Comparison of ENCODE assay signal across 1 cellular context in genomic region chr6:138403801-138404665, GRCh38.
TF ChIP-seq lines count a peak whose summit lies in the region.

A gene with protein sequence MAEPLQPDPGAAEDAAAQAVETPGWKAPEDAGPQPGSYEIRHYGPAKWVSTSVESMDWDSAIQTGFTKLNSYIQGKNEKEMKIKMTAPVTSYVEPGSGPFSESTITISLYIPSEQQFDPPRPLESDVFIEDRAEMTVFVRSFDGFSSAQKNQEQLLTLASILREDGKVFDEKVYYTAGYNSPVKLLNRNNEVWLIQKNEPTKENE (plus strand): TSS chr6:138404223. CDS start chr6:138404496, 273 bp downstream.

TF ChIP-seq in HepG2, 621 proteins besides CTCF, POLR2A, EP300 and RAD21 (continued from another document and continues in another):
- peak; percentile 86 for TF ChIP-seq ZNF691 (CRISPR knock-in tag; IDR thresholded peaks at IDR 0.05; ENCODE audit: borderline replicate concordance, low read depth)
- TF ChIP-seq TBP (CRISPR knock-in tag; IDR thresholded peaks at IDR 0.05), result 0 out of 2 replicates have a peak, but pooled peaks have one; percentile 84
- TF ChIP-seq ELF1 (CRISPR knock-in tag; IDR thresholded peaks at IDR 0.05), result peak; percentile 90
- TF ChIP-seq, protein P1, sequence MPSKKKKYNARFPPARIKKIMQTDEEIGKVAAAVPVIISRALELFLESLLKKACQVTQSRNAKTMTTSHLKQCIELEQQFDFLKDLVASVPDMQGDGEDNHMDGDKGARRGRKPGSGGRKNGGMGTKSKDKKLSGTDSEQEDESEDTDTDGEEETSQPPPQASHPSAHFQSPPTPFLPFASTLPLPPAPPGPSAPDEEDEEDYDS (CRISPR knock-in tag; IDR thresholded peaks at IDR 0.05), result peak; percentile 87
- TF ChIP-seq, protein P2, sequence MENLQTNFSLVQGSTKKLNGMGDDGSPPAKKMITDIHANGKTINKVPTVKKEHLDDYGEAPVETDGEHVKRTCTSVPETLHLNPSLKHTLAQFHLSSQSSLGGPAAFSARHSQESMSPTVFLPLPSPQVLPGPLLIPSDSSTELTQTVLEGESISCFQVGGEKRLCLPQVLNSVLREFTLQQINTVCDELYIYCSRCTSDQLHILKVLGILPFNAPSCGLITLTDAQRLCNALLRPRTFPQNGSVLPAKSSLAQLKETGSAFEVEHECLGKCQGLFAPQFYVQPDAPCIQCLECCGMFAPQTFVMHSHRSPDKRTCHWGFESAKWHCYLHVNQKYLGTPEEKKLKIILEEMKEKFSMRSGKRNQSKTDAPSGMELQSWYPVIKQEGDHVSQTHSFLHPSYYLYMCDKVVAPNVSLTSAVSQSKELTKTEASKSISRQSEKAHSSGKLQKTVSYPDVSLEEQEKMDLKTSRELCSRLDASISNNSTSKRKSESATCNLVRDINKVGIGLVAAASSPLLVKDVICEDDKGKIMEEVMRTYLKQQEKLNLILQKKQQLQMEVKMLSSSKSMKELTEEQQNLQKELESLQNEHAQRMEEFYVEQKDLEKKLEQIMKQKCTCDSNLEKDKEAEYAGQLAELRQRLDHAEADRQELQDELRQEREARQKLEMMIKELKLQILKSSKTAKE (CRISPR knock-in tag; IDR thresholded peaks at IDR 0.05; ENCODE audit: borderline replicate concordance), result peak; percentile 68; the same call in 1 of the 2 replicates
- no peak for TF ChIP-seq ZMYM2 (CRISPR knock-in tag; IDR thresholded peaks at IDR 0.05)
- no peak for TF ChIP-seq CCAR2 (optimal IDR thresholded peaks at IDR 0.05; ENCODE audit: low read depth, low read length)
- TF ChIP-seq, protein P3, sequence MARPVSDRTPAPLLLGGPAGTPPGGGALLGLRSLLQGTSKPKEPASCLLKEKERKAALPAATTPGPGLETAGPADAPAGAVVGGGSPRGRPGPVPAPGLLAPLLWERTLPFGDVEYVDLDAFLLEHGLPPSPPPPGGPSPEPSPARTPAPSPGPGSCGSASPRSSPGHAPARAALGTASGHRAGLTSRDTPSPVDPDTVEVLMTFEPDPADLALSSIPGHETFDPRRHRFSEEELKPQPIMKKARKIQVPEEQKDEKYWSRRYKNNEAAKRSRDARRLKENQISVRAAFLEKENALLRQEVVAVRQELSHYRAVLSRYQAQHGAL (CRISPR knock-in tag; IDR thresholded peaks at IDR 0.05; ENCODE audit: not compliant biosample characterization), result no peak
- TF ChIP-seq TOE1 (CRISPR knock-in tag; IDR thresholded peaks at IDR 0.05), result no peak
- TF ChIP-seq ZNF766 (CRISPR knock-in tag; IDR thresholded peaks at IDR 0.05; ENCODE audit: borderline replicate concordance), result peak; percentile 62; the same call in 1 of the 2 replicates
- TF ChIP-seq ZNF260 (CRISPR knock-in tag; IDR thresholded peaks at IDR 0.05; ENCODE audit: borderline replicate concordance, low read depth), result no peak
- no peak for TF ChIP-seq ZNF318 (CRISPR knock-in tag; IDR thresholded peaks at IDR 0.05)
- no peak for TF ChIP-seq ZSCAN30 (CRISPR knock-in tag; IDR thresholded peaks at IDR 0.05)
- TF ChIP-seq SATB2 (CRISPR knock-in tag; IDR thresholded peaks at IDR 0.05), result 0 out of 2 replicates have a peak, but pooled peaks have one; percentile 36
- no peak for TF ChIP-seq NBN (conservative IDR thresholded peaks at IDR 0.05)
- TF ChIP-seq ZNF121 (CRISPR knock-in tag; IDR thresholded peaks at IDR 0.05), result peak; percentile 76
- no peak for TF ChIP-seq NFE2L1 (CRISPR knock-in tag; IDR thresholded peaks at IDR 0.05; ENCODE audit: borderline replicate concordance)
- peak; percentile 44; the same call in 1 of the 2 replicates for TF ChIP-seq DR1 (CRISPR knock-in tag; IDR thresholded peaks at IDR 0.05)
- peak; percentile 70 for TF ChIP-seq GABPA (IDR thresholded peaks at IDR 0.05; ENCODE audit: low read depth, low read length)
- TF ChIP-seq GABPA (CRISPR knock-in tag; IDR thresholded peaks at IDR 0.05; ENCODE audit: low read depth), result peak; percentile 88
- peak; percentile 86 for TF ChIP-seq HDAC1 (CRISPR knock-in tag; IDR thresholded peaks at IDR 0.05)
- no peak for TF ChIP-seq ZNF253 (CRISPR knock-in tag; IDR thresholded peaks at IDR 0.05; ENCODE audit: borderline replicate concordance)
- peak; percentile 95 for TF ChIP-seq CSRNP1 (CRISPR knock-in tag; IDR thresholded peaks at IDR 0.05)
- peak; percentile 81; the same call in 1 of the 2 replicates for TF ChIP-seq ZNF773 (CRISPR knock-in tag; IDR thresholded peaks at IDR 0.05; ENCODE audit: borderline replicate concordance)
- TF ChIP-seq ZNF576 (CRISPR knock-in tag; IDR thresholded peaks at IDR 0.05), result peak; percentile 95
- TF ChIP-seq ONECUT2 (CRISPR knock-in tag; IDR thresholded peaks at IDR 0.05), result peak; percentile 18; the same call in 1 of the 2 replicates
- peak; percentile 93 for TF ChIP-seq ZFX (CRISPR knock-in tag; IDR thresholded peaks at IDR 0.05; ENCODE audit: low read depth)
- no peak for TF ChIP-seq ZNF335 (CRISPR knock-in tag; IDR thresholded peaks at IDR 0.05)
- no peak; the same call in 1 of the 2 replicates for TF ChIP-seq YEATS2 (CRISPR knock-in tag; IDR thresholded peaks at IDR 0.05; ENCODE audit: borderline replicate concordance)
- TF ChIP-seq TCF12 (IDR thresholded peaks at IDR 0.05), result no peak
- peak; percentile 46 for TF ChIP-seq TCF12 (CRISPR knock-in tag; IDR thresholded peaks at IDR 0.05)
- TF ChIP-seq MBNL3 (CRISPR knock-in tag; conservative IDR thresholded peaks at IDR 0.05), result no peak
- no peak for TF ChIP-seq NCOA5 (CRISPR knock-in tag; IDR thresholded peaks at IDR 0.05)
- peak; percentile 90 for TF ChIP-seq ZNF343 (CRISPR knock-in tag; IDR thresholded peaks at IDR 0.05)
- TF ChIP-seq ARNT2 (CRISPR knock-in tag; IDR thresholded peaks at IDR 0.05; ENCODE audit: low read depth), result peak; percentile 84; the same call in 1 of the 2 replicates
- no peak for TF ChIP-seq HNF4G (IDR thresholded peaks at IDR 0.05; ENCODE audit: borderline replicate concordance, low read depth, low read length)
- TF ChIP-seq HNF4G (CRISPR knock-in tag; IDR thresholded peaks at IDR 0.05; ENCODE audit: borderline replicate concordance, low read depth), result peak; percentile 51
- TF ChIP-seq SIN3A (IDR thresholded peaks at IDR 0.05; ENCODE audit: borderline replicate concordance, low read depth, low read length), result peak; percentile 67; the same call in 1 of the 2 replicates
- TF ChIP-seq SIN3B (IDR thresholded peaks at IDR 0.05; ENCODE audit: low read length), result no peak; the same call in 1 of the 2 replicates
- peak; percentile 70 for TF ChIP-seq ZBTB14 (CRISPR knock-in tag; IDR thresholded peaks at IDR 0.05)
- TF ChIP-seq, protein P4, sequence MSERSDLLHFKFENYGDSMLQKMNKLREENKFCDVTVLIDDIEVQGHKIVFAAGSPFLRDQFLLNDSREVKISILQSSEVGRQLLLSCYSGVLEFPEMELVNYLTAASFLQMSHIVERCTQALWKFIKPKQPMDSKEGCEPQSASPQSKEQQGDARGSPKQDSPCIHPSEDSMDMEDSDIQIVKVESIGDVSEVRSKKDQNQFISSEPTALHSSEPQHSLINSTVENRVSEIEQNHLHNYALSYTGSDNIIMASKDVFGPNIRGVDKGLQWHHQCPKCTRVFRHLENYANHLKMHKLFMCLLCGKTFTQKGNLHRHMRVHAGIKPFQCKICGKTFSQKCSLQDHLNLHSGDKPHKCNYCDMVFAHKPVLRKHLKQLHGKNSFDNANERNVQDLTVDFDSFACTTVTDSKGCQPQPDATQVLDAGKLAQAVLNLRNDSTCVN (CRISPR knock-in tag; IDR thresholded peaks at IDR 0.05; ENCODE audit: borderline replicate concordance), result no peak; the same call in 1 of the 2 replicates
- peak; percentile 49; the same call in 1 of the 2 replicates for TF ChIP-seq TP53 (CRISPR knock-in tag; conservative IDR thresholded peaks at IDR 0.05)
- TF ChIP-seq IKZF1 (IDR thresholded peaks at IDR 0.05), result no peak
- TF ChIP-seq GATAD2A (CRISPR knock-in tag; IDR thresholded peaks at IDR 0.05), result peak; percentile 54; the same call in 1 of the 2 replicates
- peak; percentile 63; the same call in 1 of the 2 replicates for TF ChIP-seq ZNF460 (CRISPR knock-in tag; IDR thresholded peaks at IDR 0.05; ENCODE audit: borderline replicate concordance)
- no peak for TF ChIP-seq HNRNPH1 (optimal IDR thresholded peaks at IDR 0.05; ENCODE audit: low read depth, low read length)
- peak; percentile 82 for TF ChIP-seq MEIS1 (CRISPR knock-in tag; IDR thresholded peaks at IDR 0.05; ENCODE audit: borderline replicate concordance)
- TF ChIP-seq WIZ (CRISPR knock-in tag; IDR thresholded peaks at IDR 0.05), result 0 out of 2 replicates have a peak, but pooled peaks have one; percentile 54
- no peak for TF ChIP-seq ZNF615 (CRISPR knock-in tag; IDR thresholded peaks at IDR 0.05; ENCODE audit: borderline replicate concordance)
- peak; percentile 19; the same call in 1 of the 2 replicates for TF ChIP-seq FOXC1 (CRISPR knock-in tag; IDR thresholded peaks at IDR 0.05; ENCODE audit: borderline replicate concordance)
- peak; percentile 84 for TF ChIP-seq ZNF614 (CRISPR knock-in tag; IDR thresholded peaks at IDR 0.05; ENCODE audit: borderline replicate concordance)
- peak; percentile 69 for TF ChIP-seq ZNF782 (CRISPR knock-in tag; IDR thresholded peaks at IDR 0.05; ENCODE audit: borderline replicate concordance)
